1 cellular context compared by ENCODE assay signal in genomic region chr1:155277896-155278688, GRCh38.
TF ChIP-seq lines count a peak whose summit lies in the region.

No MANE protein-coding gene starts in this region.

TF ChIP-seq in PFSK-1, 5 proteins besides CTCF, POLR2A, EP300 and RAD21:
- TF ChIP-seq TAF1 (IDR thresholded peaks at IDR 0.05; ENCODE audit: borderline replicate concordance, insufficient read depth, low read length): no peak
- TF ChIP-seq REST (IDR thresholded peaks at IDR 0.05; ENCODE audit: insufficient read depth in 1 of 2, low read depth in 2 of 2, low read length in 2 of 2): peak; percentile 91 to 96
- peak; percentile 82; the same call in 1 of the 2 replicates for TF ChIP-seq SIN3A (IDR thresholded peaks at IDR 0.05; ENCODE audit: borderline replicate concordance, insufficient read depth, low read length)
